In genomic region chr3:156148946-156149348, GRCh38 we compare ENCODE assay signal across 1 cellular context.
TF ChIP-seq lines count a peak whose summit lies in the region.

No MANE protein-coding gene starts in this region.

TF ChIP-seq in GM12878, 131 proteins besides CTCF, POLR2A, EP300 and RAD21 (continued from another document):
- TF ChIP-seq, protein P1, sequence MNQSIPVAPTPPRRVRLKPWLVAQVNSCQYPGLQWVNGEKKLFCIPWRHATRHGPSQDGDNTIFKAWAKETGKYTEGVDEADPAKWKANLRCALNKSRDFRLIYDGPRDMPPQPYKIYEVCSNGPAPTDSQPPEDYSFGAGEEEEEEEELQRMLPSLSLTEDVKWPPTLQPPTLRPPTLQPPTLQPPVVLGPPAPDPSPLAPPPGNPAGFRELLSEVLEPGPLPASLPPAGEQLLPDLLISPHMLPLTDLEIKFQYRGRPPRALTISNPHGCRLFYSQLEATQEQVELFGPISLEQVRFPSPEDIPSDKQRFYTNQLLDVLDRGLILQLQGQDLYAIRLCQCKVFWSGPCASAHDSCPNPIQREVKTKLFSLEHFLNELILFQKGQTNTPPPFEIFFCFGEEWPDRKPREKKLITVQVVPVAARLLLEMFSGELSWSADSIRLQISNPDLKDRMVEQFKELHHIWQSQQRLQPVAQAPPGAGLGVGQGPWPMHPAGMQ (IDR thresholded peaks at IDR 0.05; ENCODE audit: borderline replicate concordance) = no peak
- no peak for TF ChIP-seq RUNX3 (IDR thresholded peaks at IDR 0.05; ENCODE audit: low read length)
